Comparison of ENCODE assay signal across 10 cellular contexts in genomic region chr17:57906910-57907309, GRCh38. TPM values are rescaled to one million over a fixed set of nuclear protein-coding genes. Genes with fewer than 3 reads are reported as not detected.
A peak's percentile ranks its signal among the peaks of the same experiment; 100 is the strongest.
DNase-seq lines count a peak whose midpoint lies in the region; TF ChIP-seq lines count a peak whose summit lies in the region.
"Had no signal": no experiment of that assay in that cellular context is flagged by ENCODE, and none has a peak within 500 bp of the region (broad histone marks: within the 10 kb centered on the region; RNA-seq: fewer than 3 reads in every experiment).

No MANE protein-coding gene starts in this region.

- no peaks in the 10 kb centered on the region for H3K36me3 ChIP-seq in BLaER1
- no peaks in the 10 kb centered on the region for H3K36me3 ChIP-seq in Karpas-422 (ENCODE audit: insufficient read depth, low read length)

- no peak overlapping the region for H3K27ac ChIP-seq in BLaER1
- H3K27ac ChIP-seq in Karpas-422 (ENCODE audit: low read length): no peak overlapping the region

- DNase-seq in Karpas-422: peak; percentile 68
- DNase-seq in chondrocyte (ENCODE audit: low spot score): no peak
- DNase-seq in neural crest cell (ENCODE audit: low read depth, low spot score): peak; percentile 57
- DNase-seq in activated naive CD4-positive, alpha-beta T cell treated with anti-CD3 and anti-CD28 coated beads, Interleukin-2, amount 10 ng/mL, durations not matched to agents 7 days and 5 days: no peak
- no peak for DNase-seq in SKM-1 treated with dmso at 0.1 percent for 144 hours (lab: John Stamatoyannopoulos, UW; ENCODE audit: unreplicated experiment)
- no peak for DNase-seq in stimulated activated CD8-positive, alpha-beta memory T cell treated with anti-CD3 and anti-CD28 coated beads, Interleukin-4, amount 100 ng/mL, for 48 hours
- DNase-seq in NCI-H1694 (lab: John Stamatoyannopoulos, UW): no peak
- DNase-seq: DMS79, NCI-H1417 treated with DMSO at 0.1 percent for 48 hours had no signal

- peaks cover 82% of the 10 kb centered on the region for H3K4me1 ChIP-seq in BLaER1
- H3K4me1 ChIP-seq in Karpas-422 (ENCODE audit: low read length): peaks cover 20% of the 10 kb centered on the region

- no peaks in the 10 kb centered on the region for H3K36me3 Mint-ChIP-seq in chondrocyte (ENCODE audit: low read depth)
- peaks cover 3% of the 10 kb centered on the region for H3K36me3 Mint-ChIP-seq in neural crest cell (ENCODE audit: low read depth)
- H3K36me3 Mint-ChIP-seq in activated naive CD4-positive, alpha-beta T cell treated with anti-CD3 and anti-CD28 coated beads, Interleukin-2, amount 10 ng/mL, durations not matched to agents 7 days and 5 days: no peaks in the 10 kb centered on the region

- H3K4me3 Mint-ChIP-seq in chondrocyte (ENCODE audit: unreplicated experiment) (no peak overlapping the region), neural crest cell (peak overlapping the region; percentile 76)
- no peak overlapping the region for H3K4me3 Mint-ChIP-seq in activated naive CD4-positive, alpha-beta T cell treated with anti-CD3 and anti-CD28 coated beads, Interleukin-2, amount 10 ng/mL, durations not matched to agents 7 days and 5 days

- no peak overlapping the region for H2AFZ ChIP-seq in Karpas-422 (ENCODE audit: low read length)

- H4K20me1 ChIP-seq in BLaER1 (no peaks in the 10 kb centered on the region), Karpas-422 (ENCODE audit: insufficient read depth, low read depth, low read length) (no peaks in the 10 kb centered on the region)

- H3K27me3 ChIP-seq in BLaER1 (no peaks in the 10 kb centered on the region), Karpas-422 (ENCODE audit: low read length) (no peaks in the 10 kb centered on the region)

- H3K27ac Mint-ChIP-seq in chondrocyte (ENCODE audit: unreplicated experiment): peak overlapping the region; percentile 47
- peak overlapping the region; percentile 95 for H3K27ac Mint-ChIP-seq in neural crest cell (ENCODE audit: unreplicated experiment)
- no peak overlapping the region for H3K27ac Mint-ChIP-seq in activated naive CD4-positive, alpha-beta T cell treated with anti-CD3 and anti-CD28 coated beads, Interleukin-2, amount 10 ng/mL, durations not matched to agents 7 days and 5 days

- H3K9ac ChIP-seq in BLaER1 (no peak overlapping the region), Karpas-422 (ENCODE audit: low read length) (no peak overlapping the region)

- TF ChIP-seq CTCF in chondrocyte (IDR thresholded peaks at IDR 0.05) (peak; percentile 66), neural crest cell (conservative IDR thresholded peaks at IDR 0.05) (no peak)

- H3K4me1 Mint-ChIP-seq in chondrocyte (ENCODE audit: low read depth) (peaks cover 28% of the 10 kb centered on the region), neural crest cell (peaks cover 79% of the 10 kb centered on the region)
- H3K4me1 Mint-ChIP-seq in activated naive CD4-positive, alpha-beta T cell treated with anti-CD3 and anti-CD28 coated beads, Interleukin-2, amount 10 ng/mL, durations not matched to agents 7 days and 5 days: peaks cover 31% of the 10 kb centered on the region

- CTCF ChIA-PET in activated naive CD4-positive, alpha-beta T cell treated with anti-CD3 and anti-CD28 coated beads, Interleukin-2, amount 10 ng/mL, durations not matched to agents 7 days and 5 days (lab: Charles Lee): interaction anchor here (0.6 kb wide), 1 partner anchor 8 kb away, joined by 3 read pairs; no protein-coding TSS in a partner anchor

- peak overlapping the region; percentile 33 for H3K4me2 ChIP-seq in BLaER1
- H3K4me2 ChIP-seq in Karpas-422 (ENCODE audit: low read depth, low read length, poor library complexity, severe bottlenecking): no peak overlapping the region

- H3K4me3 ChIP-seq in BLaER1 (no peak overlapping the region), Karpas-422 (ENCODE audit: low read length) (no peak overlapping the region)

- H3K9me3 Mint-ChIP-seq in chondrocyte (ENCODE audit: low read depth) (no peaks in the 10 kb centered on the region), neural crest cell (no peaks in the 10 kb centered on the region)
- H3K9me3 Mint-ChIP-seq in activated naive CD4-positive, alpha-beta T cell treated with anti-CD3 and anti-CD28 coated beads, Interleukin-2, amount 10 ng/mL, durations not matched to agents 7 days and 5 days: no peaks in the 10 kb centered on the region

- H3K27me3 Mint-ChIP-seq in chondrocyte (ENCODE audit: low read depth): no peaks in the 10 kb centered on the region
- no peaks in the 10 kb centered on the region for H3K27me3 Mint-ChIP-seq in neural crest cell (ENCODE audit: low read depth)
- peaks cover 43% of the 10 kb centered on the region for H3K27me3 Mint-ChIP-seq in activated naive CD4-positive, alpha-beta T cell treated with anti-CD3 and anti-CD28 coated beads, Interleukin-2, amount 10 ng/mL, durations not matched to agents 7 days and 5 days

- H3K79me2 ChIP-seq in Karpas-422 (ENCODE audit: low read length): no peaks in the 10 kb centered on the region

- H3K9me2 ChIP-seq in Karpas-422 (replicated peaks; ENCODE audit: insufficient read depth, low read length): no peaks in the 10 kb centered on the region

- H3K9me3 ChIP-seq in BLaER1: no peaks in the 10 kb centered on the region
- H3K9me3 ChIP-seq in Karpas-422 (ENCODE audit: low read length): no peaks in the 10 kb centered on the region

RNA-seq across cellular contexts. Expression of gene CUEDC1, which starts 48.3 kb away (rescaled TPM):
- total RNA-seq in Karpas-422 (2014; rRNA removed; shearing (Covaris generic); ENCODE audit: low replicate concordance): 0.71 and 2.6 TPM in 2 replicates
- total RNA-seq in chondrocyte (32.9 to 47.7 TPM (median 41.9 TPM) in 3 replicates), neural crest cell (73.7 and 86.9 TPM in 2 replicates)

RNA-seq across cellular contexts. Expression of gene MRPS23, which starts 57.1 kb away (rescaled TPM):
- 35.1 and 61.3 TPM in 2 replicates for total RNA-seq in Karpas-422 (2014; rRNA removed; shearing (Covaris generic); ENCODE audit: low replicate concordance)
- 30.3 to 33.3 TPM (median 33.1 TPM) in 3 replicates for total RNA-seq in chondrocyte
- 50.0 and 63.0 TPM in 2 replicates for total RNA-seq in neural crest cell

Comparison
In these comparisons a context has a peak if more than half of its experiments do, and no peak if none do; other contexts are left out.
1. DNase-seq: peak in Karpas-422 (single experiment) and neural crest cell (single experiment); none in chondrocyte (single experiment), activated naive CD4-positive, alpha-beta T cell treated with anti-CD3 and anti-CD28 coated beads, Interleukin-2, amount 10 ng/mL, durations not matched to agents 7 days and 5 days (single experiment), SKM-1 treated with dmso at 0.1 percent for 144 hours (single experiment), stimulated activated CD8-positive, alpha-beta memory T cell treated with anti-CD3 and anti-CD28 coated beads, Interleukin-4, amount 100 ng/mL, for 48 hours (single experiment) and NCI-H1694 (single experiment).